Comparison of ENCODE assay signal across 13 cellular contexts in the genomic region with DNA sequence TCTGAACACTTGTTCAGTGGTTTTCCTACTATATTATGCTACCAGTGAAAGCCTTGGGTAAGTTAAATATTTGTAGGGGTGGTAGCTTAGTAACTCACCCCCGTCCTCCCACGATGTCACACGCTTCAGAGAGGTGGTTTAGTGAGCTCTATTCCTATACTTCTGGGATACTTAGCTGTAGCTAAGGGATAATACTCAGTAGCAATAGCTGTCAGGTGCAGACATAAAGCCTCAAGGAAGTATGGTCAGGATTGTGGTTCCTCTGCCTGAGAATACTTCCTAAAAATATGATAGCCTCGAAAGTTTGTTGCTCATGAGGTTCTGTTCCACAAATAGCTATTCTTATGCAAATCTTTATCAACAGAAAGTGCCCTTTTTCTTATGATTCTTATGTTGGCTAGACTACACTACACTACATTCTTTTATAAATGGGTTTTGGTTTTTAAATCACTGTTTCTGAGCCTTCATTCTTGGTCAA. TPM values are rescaled to one million over a fixed set of nuclear protein-coding genes. Genes with fewer than 3 reads are reported as not detected.
A peak's percentile ranks its signal among the peaks of the same experiment; 100 is the strongest.
DNase-seq lines count a peak whose midpoint lies in the region; ATAC-seq and TF ChIP-seq lines count a peak whose summit lies in the region.
"Had no signal": no experiment of that assay in that cellular context is flagged by ENCODE, and none has a peak within 500 bp of the region (broad histone marks: within the 10 kb centered on the region; RNA-seq: fewer than 3 reads in every experiment).

No MANE protein-coding gene starts in this region.

- no peaks in the 10 kb centered on the region for H3K9me3 Mint-ChIP-seq in activated CD4-positive, alpha-beta T cell treated with anti-CD3 and anti-CD28 coated beads, Interleukin-2, amount 10 ng/mL, durations not matched to agents 24 days and 14 days
- H3K9me3 Mint-ChIP-seq in naive thymus-derived CD8-positive, alpha-beta T cell, result no peaks in the 10 kb centered on the region

- peak; percentile 61 for ATAC-seq in GM21825 (IDR thresholded peaks at IDR 0.05; ENCODE audit: unreplicated experiment)
- ATAC-seq in naive thymus-derived CD8-positive, alpha-beta T cell, result no peak

- peaks cover 12% of the 10 kb centered on the region for H3K4me1 Mint-ChIP-seq in activated CD4-positive, alpha-beta T cell treated with anti-CD3 and anti-CD28 coated beads, Interleukin-2, amount 10 ng/mL, durations not matched to agents 24 days and 14 days
- peaks cover 4 to 25% (median 6%) of the 10 kb centered on the region in 4 donors for H3K4me1 Mint-ChIP-seq in naive thymus-derived CD8-positive, alpha-beta T cell

- DNase-seq in activated CD4-positive, alpha-beta T cell treated with anti-CD3 and anti-CD28 coated beads, Interleukin-2, amount 10 ng/mL, durations not matched to agents 24 days and 14 days, result no peak
- DNase-seq in activated CD4-positive, alpha-beta T cell treated with anti-CD3 and anti-CD28 coated beads, Interleukin-2, amount 50 U/mL, for 4 hours, result no peak
- DNase-seq in HL-60 (ENCODE audit: low read depth in 1 of 2, low spot score in 1 of 2) (peak in 1 of 2 experiments; percentile 9), dermis blood vessel endothelial cell (no peak), AG08395 (ENCODE audit: low spot score) (no peak), SIG-M5 treated with dmso at 0.1 percent for 504 hours (lab: John Stamatoyannopoulos, UW; ENCODE audit: unreplicated experiment) (no peak)
- DNase-seq in naive thymus-derived CD8-positive, alpha-beta T cell, result no peak
- DNase-seq: adrenal gland, hippocampal formation, NCI-H2081 treated with DMSO at 0.1 percent for 48 hours, SHP77, sigmoid colon had no signal

- H3K4me3 ChIP-seq in HL-60 (replicated peaks; ENCODE audit: insufficient read depth, low read length), result no peak overlapping the region
- H3K4me3 ChIP-seq: adrenal gland, sigmoid colon had no signal

- intact Hi-C loops in activated CD4-positive, alpha-beta T cell treated with anti-CD3 and anti-CD28 coated beads, Interleukin-2, amount 10 ng/mL, durations not matched to agents 24 days and 14 days (cut with micrococcal nuclease), result no loop called here

- H3K36me3 Mint-ChIP-seq in activated CD4-positive, alpha-beta T cell treated with anti-CD3 and anti-CD28 coated beads, Interleukin-2, amount 10 ng/mL, durations not matched to agents 24 days and 14 days (ENCODE audit: low read depth), result peaks cover 87% of the 10 kb centered on the region
- H3K36me3 Mint-ChIP-seq in naive thymus-derived CD8-positive, alpha-beta T cell, result peaks cover 4 to 95% (median 16%) of the 10 kb centered on the region in 3 donors

- peak overlapping the region; percentile 16 for H3K27ac Mint-ChIP-seq in activated CD4-positive, alpha-beta T cell treated with anti-CD3 and anti-CD28 coated beads, Interleukin-2, amount 10 ng/mL, durations not matched to agents 24 days and 14 days
- peak overlapping the region in 7 of 10 donors; percentile 1 to 84 (median 11) for H3K27ac Mint-ChIP-seq in naive thymus-derived CD8-positive, alpha-beta T cell

- H3K4me3 Mint-ChIP-seq in activated CD4-positive, alpha-beta T cell treated with anti-CD3 and anti-CD28 coated beads, Interleukin-2, amount 10 ng/mL, durations not matched to agents 24 days and 14 days, result no peak overlapping the region
- H3K4me3 Mint-ChIP-seq in naive thymus-derived CD8-positive, alpha-beta T cell, result peak overlapping the region in 1 of 10 donors; percentile 45

- POLR2A ChIA-PET in naive thymus-derived CD8-positive, alpha-beta T cell (lab: Charles Lee), result interaction anchor here (0.9 to 3.0 kb wide), 4 partner anchors 11 to 23 kb away, joined by 3 to 20 read pairs (median 3); a partner anchor contains a TSS

- no peak for TF ChIP-seq CTCF in HL-60 (IDR thresholded peaks at IDR 0.05; ENCODE audit: insufficient read depth, low read length)

- no peaks in the 10 kb centered on the region for H3K27me3 Mint-ChIP-seq in activated CD4-positive, alpha-beta T cell treated with anti-CD3 and anti-CD28 coated beads, Interleukin-2, amount 10 ng/mL, durations not matched to agents 24 days and 14 days
- H3K27me3 Mint-ChIP-seq in naive thymus-derived CD8-positive, alpha-beta T cell, result no peaks in the 10 kb centered on the region

- H3K27me3 ChIP-seq in HL-60 (ENCODE audit: insufficient read depth, poor library complexity, severe bottlenecking), result no peaks in the 10 kb centered on the region
- H3K27me3 ChIP-seq: adrenal gland, sigmoid colon had no signal

- peak overlapping the region; percentile 39 for H3K27ac ChIP-seq in HL-60 (replicated peaks)
- H3K27ac ChIP-seq: adrenal gland, sigmoid colon had no signal

RNA-seq across cellular contexts. Expression of a gene that starts 11.9 kb away (rescaled TPM):
- total RNA-seq in activated CD4-positive, alpha-beta T cell treated with anti-CD3 and anti-CD28 coated beads, Interleukin-2, amount 10 ng/mL, durations not matched to agents 24 days and 14 days, result 110 and 111 TPM in 2 replicates
- 100 to 1,000 TPM; 118 to 120 TPM for total RNA-seq in naive thymus-derived CD8-positive, alpha-beta T cell
- polyA plus RNA-seq in naive thymus-derived CD8-positive, alpha-beta T cell, result 1 to 10 TPM; 8.8 to 9.3 (median 8.9) TPM
- total RNA-seq in dermis blood vessel endothelial cell, result 58.0 and 91.4 TPM in 2 replicates

RNA-seq across cellular contexts. Expression of a gene that starts 17.7 kb away (rescaled TPM):
- total RNA-seq in activated CD4-positive, alpha-beta T cell treated with anti-CD3 and anti-CD28 coated beads, Interleukin-2, amount 10 ng/mL, durations not matched to agents 24 days and 14 days, result not detected in 2 replicates
- total RNA-seq in naive thymus-derived CD8-positive, alpha-beta T cell, result under 1 TPM; 0.52 to 0.75 TPM
- under 1 TPM; 0.12 to 0.50 (median 0.22) TPM for polyA plus RNA-seq in naive thymus-derived CD8-positive, alpha-beta T cell
- not detected in 2 replicates for total RNA-seq in dermis blood vessel endothelial cell
- total RNA-seq: adrenal gland had no signal

RNA-seq across cellular contexts. Expression of a gene that starts 29.4 kb away (rescaled TPM):
- total RNA-seq in activated CD4-positive, alpha-beta T cell treated with anti-CD3 and anti-CD28 coated beads, Interleukin-2, amount 10 ng/mL, durations not matched to agents 24 days and 14 days, result 7.0 and 9.6 TPM in 2 replicates
- 1 to 10 TPM; 3.8 to 6.4 TPM for total RNA-seq in naive thymus-derived CD8-positive, alpha-beta T cell
- polyA plus RNA-seq in naive thymus-derived CD8-positive, alpha-beta T cell, result 1 to 10 TPM in 2 of 3 donors, under 1 TPM in 1; 0.50 to 3.6 (median 1.7) TPM
- total RNA-seq in dermis blood vessel endothelial cell, result 10.4 and 12.4 TPM in 2 replicates
